Comparison of ENCODE assay signal across 34 cellular contexts in the genomic region with DNA sequence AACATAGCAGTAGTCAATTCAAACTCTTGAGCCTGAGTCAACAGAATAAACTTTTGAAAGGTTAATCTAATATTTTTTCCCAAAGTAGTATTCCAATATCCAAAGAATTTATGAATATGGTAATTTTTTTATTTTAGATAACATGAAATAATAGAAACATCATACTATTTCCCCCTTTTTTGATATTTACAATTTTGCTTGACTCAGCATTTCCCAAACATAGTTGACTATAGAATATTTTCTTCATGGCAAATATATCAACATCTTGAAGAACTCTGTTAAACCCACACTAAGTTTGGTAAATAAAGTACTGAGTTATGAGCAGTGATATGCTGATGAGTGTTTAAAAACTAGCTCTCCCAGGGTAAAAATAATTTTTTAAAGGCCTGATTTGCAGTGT.
DNase-seq lines count a peak whose midpoint lies in the region; ATAC-seq, FAIRE-seq and TF ChIP-seq lines count a peak whose summit lies in the region.
"Had no signal": no experiment of that assay in that cellular context is flagged by ENCODE, and none has a peak within 500 bp of the region (broad histone marks: within the 10 kb centered on the region; RNA-seq: fewer than 3 reads in every experiment).

No MANE protein-coding gene starts in this region.

- H3K27me3 ChIP-seq in HepG2 (ENCODE audit: control insufficient read depth in 1 of 2, insufficient read depth in 2 of 2, low read length in 2 of 2) (no peaks in the 10 kb centered on the region), right lobe of liver (no peaks in the 10 kb centered on the region), IMR-90 (ENCODE audit: control insufficient read depth, insufficient read depth, low read length) (no peaks in the 10 kb centered on the region), K562 (ENCODE audit: control insufficient read depth in 2 of 2, insufficient read depth in 2 of 2, low read length in 2 of 2) (no peaks in the 10 kb centered on the region)
- H3K27me3 ChIP-seq: BE2C; BLaER1; BLaER1 treated with 17β-estradiol and CSF1 and Interleukin-3, amounts not matched to agents 10 nM and 100 nM had no signal

- TF ChIP-seq CTCF in HepG2 (CRISPR knock-in tag; IDR thresholded peaks at IDR 0.05) (no peak), right lobe of liver (IDR thresholded peaks at IDR 0.05) (no peak), A549 (IDR thresholded peaks at IDR 0.05) (no peak), IMR-90 (conservative IDR thresholded peaks at IDR 0.05; ENCODE audit: low read depth, low read length) (no peak), K562 (IDR thresholded peaks at IDR 0.05 in 2 of 3, conservative IDR thresholded peaks at IDR 0.05 in 1 of 3; ENCODE audit: insufficient read depth in 2 of 3, low read depth in 1 of 3, low read length in 3 of 3) (no peak), RWPE1 (conservative IDR thresholded peaks at IDR 0.05; ENCODE audit: low read depth) (no peak)

- dilution Hi-C loops in IMR-90 (cut with HindIII; ENCODE audit: low sequenced_read_pairs, unreplicated experiment): no loop called here

- no peaks in the 10 kb centered on the region for H3K9me1 ChIP-seq in IMR-90 (ENCODE audit: insufficient read depth, low read length)
- H3K9me1 ChIP-seq in K562 (ENCODE audit: control insufficient read depth, insufficient read depth, low read length): no peaks in the 10 kb centered on the region

- H2AFZ ChIP-seq in HepG2 (ENCODE audit: low read length) (no peak overlapping the region), IMR-90 (replicated peaks; ENCODE audit: low read length, poor library complexity) (no peak overlapping the region), K562 (ENCODE audit: low read depth, low read length) (no peak overlapping the region)

- TF ChIP-seq POLR2A in HepG2 (IDR thresholded peaks at IDR 0.05; ENCODE audit: insufficient read depth in 1 of 2, low read depth in 2 of 2, low read length in 2 of 2) (no peak), right lobe of liver (IDR thresholded peaks at IDR 0.05) (no peak), A549 (IDR thresholded peaks at IDR 0.05; ENCODE audit: low read length) (no peak), IMR-90 (IDR thresholded peaks at IDR 0.05; ENCODE audit: low read depth, low read length) (no peak), K562 (conservative IDR thresholded peaks at IDR 0.05) (no peak)

- H3K79me2 ChIP-seq in HepG2 (ENCODE audit: insufficient read depth, low read length) (no peaks in the 10 kb centered on the region), K562 (ENCODE audit: control insufficient read depth, insufficient read depth, low read length) (no peaks in the 10 kb centered on the region)

- no peak for ATAC-seq in HepG2
- ATAC-seq in right lobe of liver: no peak
- ATAC-seq in A549: no peak
- ATAC-seq in IMR-90 (ENCODE audit: low read depth): no peak
- ATAC-seq in K562: no peak
- ATAC-seq: CD8-positive, alpha-beta T cell had no signal

- no peak overlapping the region for H3K9ac ChIP-seq in HepG2 (ENCODE audit: insufficient read depth, low read depth, low read length)
- no peak overlapping the region for H3K9ac ChIP-seq in IMR-90 (ENCODE audit: low read depth, low read length)
- no peak overlapping the region for H3K9ac ChIP-seq in K562 (ENCODE audit: insufficient read depth in 1 of 2, low read depth in 2 of 2, low read length in 2 of 2)
- H3K9ac ChIP-seq: BLaER1; BLaER1 treated with 17β-estradiol and CSF1 and Interleukin-3, amounts not matched to agents 10 nM and 100 nM had no signal

- in situ Hi-C loops in HepG2 (cut with HindIII; ENCODE audit: extremely low pct_ligation_motif_present, low pct_unique_long_range_greater_than_20kb) (no loop called here), IMR-90 (cut with MboI; ENCODE audit: low sequenced_read_pairs) (no loop called here), K562 (cut with MboI) (no loop called here)

- H3K36me3 ChIP-seq in HepG2 (replicated peaks in 1 of 2; ENCODE audit: control insufficient read depth in 1 of 2, insufficient read depth in 2 of 2, low read length in 2 of 2) (no peaks in the 10 kb centered on the region), right lobe of liver (no peaks in the 10 kb centered on the region), IMR-90 (ENCODE audit: control insufficient read depth, insufficient read depth, low read length) (no peaks in the 10 kb centered on the region), K562 (ENCODE audit: control insufficient read depth, insufficient read depth, low read length) (no peaks in the 10 kb centered on the region)
- H3K36me3 ChIP-seq: BE2C; BLaER1; BLaER1 treated with 17β-estradiol and CSF1 and Interleukin-3, amounts not matched to agents 10 nM and 100 nM had no signal

- intact Hi-C loops in HepG2 (cut with micrococcal nuclease; ENCODE audit: unreplicated experiment): no loop called here
- intact Hi-C loops in right lobe of liver (cut with DNase I): no loop called here
- intact Hi-C loops in IMR-90 (cut with micrococcal nuclease): no loop called here
- intact Hi-C loops in K562 (cut with micrococcal nuclease): no loop called here

- H3K9me3 ChIP-seq in HepG2 (ENCODE audit: low read length): peaks cover 17% of the 10 kb centered on the region
- H3K9me3 ChIP-seq in right lobe of liver: no peaks in the 10 kb centered on the region
- no peaks in the 10 kb centered on the region for H3K9me3 ChIP-seq in A549
- H3K9me3 ChIP-seq in IMR-90 (ENCODE audit: control insufficient read depth, insufficient read depth, low read length): peaks cover 5% of the 10 kb centered on the region; the same call in 1 of the 2 replicates
- H3K9me3 ChIP-seq in K562 (replicated peaks; ENCODE audit: control insufficient read depth, insufficient read depth, low read depth, low read length): no peaks in the 10 kb centered on the region
- H3K9me3 ChIP-seq: BE2C, Caco-2 had no signal

- no peak overlapping the region for H3K4ac ChIP-seq in IMR-90 (ENCODE audit: low read depth, low read length)

- POLR2A ChIA-PET in HepG2 (lab: Yijun Ruan, JAX): no interaction called here
- POLR2A ChIA-PET in A549 (lab: Yijun Ruan, JAX): no interaction called here
- POLR2A ChIA-PET in IMR-90 (lab: Charles Lee; ENCODE audit: unreplicated experiment): no interaction called here
- POLR2A ChIA-PET in K562 (lab: Yijun Ruan, JAX): no interaction called here
- POLR2A ChIA-PET in RWPE1 (lab: Yijun Ruan, JAX; ENCODE audit: low non-redundant PET): no interaction called here

- CTCF ChIA-PET in HepG2 (lab: Yijun Ruan, JAX; ENCODE audit: low intra/inter-chr PET ratio, low total read pairs) (no interaction called here), A549 (lab: Yijun Ruan, JAX) (no interaction called here), IMR-90 (lab: Yijun Ruan, JAX) (interaction anchor here (0.7 kb wide), 1 partner anchor 334 kb away, joined by 4 read pairs; no protein-coding TSS in a partner anchor), K562 (lab: Yijun Ruan, JAX; ENCODE audit: low intra/inter-chr PET ratio) (no interaction called here), RWPE1 (lab: Yijun Ruan, JAX) (no interaction called here)

- no peak overlapping the region for H2BK15ac ChIP-seq in IMR-90 (ENCODE audit: low read depth, low read length)

- H2BK20ac ChIP-seq in IMR-90 (ENCODE audit: low read depth, low read length): no peak overlapping the region

- H3K23ac ChIP-seq in IMR-90 (ENCODE audit: low read depth, low read length): no peak overlapping the region

- no peak overlapping the region for H2BK5ac ChIP-seq in IMR-90 (ENCODE audit: low read depth, low read length, poor library complexity, severe bottlenecking)

- no peak overlapping the region for H2BK120ac ChIP-seq in IMR-90 (ENCODE audit: low read depth, low read length)

- no peaks in the 10 kb centered on the region for H3K79me1 ChIP-seq in IMR-90 (ENCODE audit: low read depth in 1 of 2, low read length in 2 of 2)

- TF ChIP-seq RAD21 in HepG2 (CRISPR knock-in tag; IDR thresholded peaks at IDR 0.05) (no peak), A549 (conservative IDR thresholded peaks at IDR 0.05 in 1 of 2, IDR thresholded peaks at IDR 0.05 in 1 of 2) (no peak), IMR-90 (IDR thresholded peaks at IDR 0.05; ENCODE audit: low read length) (no peak), K562 (CRISPR knock-in tag; conservative IDR thresholded peaks at IDR 0.05 in 1 of 2, IDR thresholded peaks at IDR 0.05 in 1 of 2) (no peak)

- no peak overlapping the region for H4K8ac ChIP-seq in IMR-90 (ENCODE audit: low read depth in 2 of 2, low read length in 2 of 2)

- no peaks in the 10 kb centered on the region for H4K20me1 ChIP-seq in HepG2 (ENCODE audit: insufficient read depth, low read length)
- H4K20me1 ChIP-seq in IMR-90 (ENCODE audit: insufficient read depth, low read length): no peaks in the 10 kb centered on the region
- H4K20me1 ChIP-seq in K562 (replicated peaks; ENCODE audit: control insufficient read depth, insufficient read depth, low read length): no peaks in the 10 kb centered on the region
- H4K20me1 ChIP-seq: BLaER1; BLaER1 treated with 17β-estradiol and CSF1 and Interleukin-3, amounts not matched to agents 10 nM and 100 nM had no signal

- H4K5ac ChIP-seq in IMR-90 (ENCODE audit: low read depth, low read length): no peak overlapping the region

- BruUV-seq in HepG2 (replicated peaks; lab: Mats Ljungman, UMichigan) (no TSS peak), IMR-90 (replicated peaks; lab: Mats Ljungman, UMichigan) (no TSS peak), K562 (replicated peaks; lab: Mats Ljungman, UMichigan) (no TSS peak)

- DNase-seq in HepG2 (ENCODE audit: low spot score): no peak
- no peak for DNase-seq in right lobe of liver
- DNase-seq in A549 (ENCODE audit: low read depth in 1 of 2, low spot score in 1 of 2): no peak
- no peak for DNase-seq in IMR-90
- no peak for DNase-seq in K562 (ENCODE audit: extremely low read depth in 1 of 4, low spot score in 3 of 4)
- no peak for DNase-seq in stimulated activated CD4-positive, alpha-beta T cell treated with anti-CD3 and anti-CD28 coated beads, Interleukin-2, amount 100 ng/mL, for 24 hours
- DNase-seq in dedifferentiated amniotic fluid mesenchymal stem cell (ENCODE audit: extremely low spot score): no peak
- no peak for DNase-seq in RWPE1 (ENCODE audit: low spot score)
- DNase-seq: 8988T; ACHN; AML-193; BE2C; C1 segment of cervical spinal cord; Caco-2; Calu3; CD4-positive, alpha-beta memory T cell; CD4-positive, alpha-beta T cell; CD4-positive, CD25-positive, alpha-beta regulatory T cell; CD8-positive, alpha-beta memory T cell; CD8-positive, alpha-beta T cell; COR-L47; DMS 273 treated with DMSO at 0.1 percent for 48 hours; DMS153; DMS53; DMS79; DMS79 treated with DMSO at 0.1 percent for 48 hours; DND-41; EL had no signal

- no peak overlapping the region for H3K18ac ChIP-seq in IMR-90 (ENCODE audit: low read depth, low read length)

- no peak overlapping the region for H4K91ac ChIP-seq in IMR-90 (ENCODE audit: insufficient read depth, low read depth, low read length)

- H3K4me1 ChIP-seq in HepG2 (ENCODE audit: insufficient read depth, low read length): 0 out of 2 replicates have a peak, but pooled peaks cover 6% of the 10 kb centered on the region
- H3K4me1 ChIP-seq in right lobe of liver: no peaks in the 10 kb centered on the region
- H3K4me1 ChIP-seq in A549: no peaks in the 10 kb centered on the region
- H3K4me1 ChIP-seq in IMR-90 (ENCODE audit: control insufficient read depth, insufficient read depth, low read length): no peaks in the 10 kb centered on the region
- no peaks in the 10 kb centered on the region for H3K4me1 ChIP-seq in K562 (replicated peaks in 1 of 2; ENCODE audit: control insufficient read depth in 2 of 2, insufficient read depth in 2 of 2, low read length in 2 of 2)
- H3K4me1 ChIP-seq: BE2C, BLaER1, Caco-2 had no signal

- H2AK5ac ChIP-seq in IMR-90 (ENCODE audit: low read depth, low read length): no peak overlapping the region

- H3K14ac ChIP-seq in IMR-90 (replicated peaks; ENCODE audit: low read depth, low read length): no peak overlapping the region

- TF ChIP-seq EP300 in HepG2 (IDR thresholded peaks at IDR 0.05; ENCODE audit: low read depth in 2 of 2, low read length in 2 of 2) (no peak), HepG2 (CRISPR knock-in tag; IDR thresholded peaks at IDR 0.05; ENCODE audit: borderline replicate concordance) (no peak), A549 (IDR thresholded peaks at IDR 0.05) (no peak), K562 (IDR thresholded peaks at IDR 0.05; ENCODE audit: low read length) (no peak)

- H3K4me2 ChIP-seq in HepG2 (ENCODE audit: low read depth, low read length): no peak overlapping the region
- H3K4me2 ChIP-seq in A549: no peak overlapping the region
- H3K4me2 ChIP-seq in IMR-90 (ENCODE audit: low read depth, low read length): no peak overlapping the region
- H3K4me2 ChIP-seq in K562 (ENCODE audit: insufficient read depth, low read length): no peak overlapping the region
- H3K4me2 ChIP-seq: BLaER1; BLaER1 treated with 17β-estradiol and CSF1 and Interleukin-3, amounts not matched to agents 10 nM and 100 nM had no signal

- H3K56ac ChIP-seq in IMR-90 (ENCODE audit: extremely low read depth, insufficient read depth, low read length): no peak overlapping the region

- H3K4me3 ChIP-seq in HepG2 (replicated peaks in 1 of 3; ENCODE audit: insufficient read depth in 1 of 3, low read depth in 2 of 3, low read length in 3 of 3): no peak overlapping the region
- no peak overlapping the region for H3K4me3 ChIP-seq in right lobe of liver
- no peak overlapping the region for H3K4me3 ChIP-seq in A549
- H3K4me3 ChIP-seq in IMR-90 (ENCODE audit: insufficient read depth, low read depth, low read length): no peak overlapping the region
- H3K4me3 ChIP-seq in K562: no peak overlapping the region
- H3K4me3 ChIP-seq: BLaER1; BLaER1 treated with 17β-estradiol and CSF1 and Interleukin-3, amounts not matched to agents 10 nM and 100 nM had no signal

- FAIRE-seq in HepG2 (lab: Jason Lieb, UNC) (no peak), A549 (lab: Jason Lieb, UNC) (no peak), K562 (lab: Jason Lieb, UNC) (no peak)
- FAIRE-seq: A204.1, D721Med had no signal

- no peak overlapping the region for H2AK9ac ChIP-seq in IMR-90 (replicated peaks; ENCODE audit: low read depth, low read length, poor library complexity)

- no peak overlapping the region for H3K27ac ChIP-seq in HepG2 (ENCODE audit: extremely low read length, insufficient read depth, low read length)
- no peak overlapping the region for H3K27ac ChIP-seq in right lobe of liver
- H3K27ac ChIP-seq in A549: no peak overlapping the region
- H3K27ac ChIP-seq in IMR-90 (ENCODE audit: insufficient read depth, low read length): no peak overlapping the region
- H3K27ac ChIP-seq in K562 (ENCODE audit: extremely low read depth, low read depth, low read length): no peak overlapping the region
- H3K27ac ChIP-seq in RWPE1: no peak overlapping the region
- H3K27ac ChIP-seq: 22Rv1, BLaER1, C4-2B had no signal

Comparison
In these comparisons a context has a peak if more than half of its experiments do, and no peak if none do; other contexts are left out.
1. Of the 241 proteins assayed by ChIP-seq in both HepG2 and K562: peak only in HepG2: none; only in K562: none; in both: MAFF and MAFK; in neither: 239.